ENCODE assay signal across 30 cellular contexts in the genomic region with DNA sequence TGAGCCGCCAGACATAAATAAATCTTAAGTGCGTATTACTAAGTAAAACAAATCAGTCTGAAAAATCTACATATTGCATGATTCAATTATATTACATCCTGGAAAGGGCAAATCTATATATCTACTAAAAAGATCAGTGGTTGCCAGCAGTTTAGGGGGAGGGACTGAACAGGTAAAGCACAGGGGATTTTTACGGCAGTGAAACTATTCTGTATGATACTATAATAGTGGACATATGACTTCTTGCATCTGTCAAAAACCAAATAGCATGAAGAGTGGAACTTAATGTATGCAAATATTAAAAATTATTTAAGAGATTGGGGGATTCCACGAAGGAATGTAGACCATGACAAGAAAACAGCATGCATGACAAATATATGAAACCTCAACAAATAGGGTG.
"Had no signal": no experiment of that assay in that cellular context is flagged by ENCODE, and none has a peak within 500 bp of the region (broad histone marks: within the 10 kb centered on the region; RNA-seq: fewer than 3 reads in every experiment).

No MANE protein-coding gene starts in this region.

- DNase-seq: activated CD4-positive, alpha-beta T cell treated with anti-CD3 and anti-CD28 coated beads, Interleukin-2, amount 10 ng/mL, durations not matched to agents 24 days and 14 days; activated CD4-positive, alpha-beta T cell treated with anti-CD3 and anti-CD28 coated beads, Interleukin-2, amount 50 U/mL, for 4 hours; activated CD8-positive, alpha-beta T cell treated with anti-CD3 and anti-CD28 coated beads for 36 hours; activated gamma-delta T cell; activated naive CD4-positive, alpha-beta T cell treated with Interleukin-2 at 50 U/mL for 16 hours; activated naive CD8-positive, alpha-beta T cell treated with anti-CD3 and anti-CD28 coated beads, Interleukin-2, amount 10 ng/mL, durations not matched to agents 7 days and 5 days; activated T-cell treated with anti-CD3 and anti-CD28 coated beads, Interleukin-2, amount 50 U/mL, for 1 hour; amygdala; Karpas-422; NCI-H1092; NCI-H1436 treated with DMSO at 0.1 percent for 48 hours; NCI-H1694 treated with DMSO at 0.1 percent for 48 hours; NCI-H2029; NCI-H345; NCI-H524 treated with DMSO at 0.1 percent for 48 hours; PC-9; SIG-M5; SW 1271; T-helper 1 cell; T-helper 2 cell; T1000; WERI-Rb-1 had no signal

- H3K27ac Mint-ChIP-seq: activated CD4-positive, alpha-beta T cell treated with anti-CD3 and anti-CD28 coated beads, Interleukin-2, amount 10 ng/mL, durations not matched to agents 24 days and 14 days; activated CD8-positive, alpha-beta T cell treated with anti-CD3 and anti-CD28 coated beads for 36 hours; activated naive CD4-positive, alpha-beta T cell treated with anti-CD3 and anti-CD28 coated beads, Interleukin-2, amount 50 U/mL, for 24 hours; activated naive CD8-positive, alpha-beta T cell treated with anti-CD3 and anti-CD28 coated beads, Interleukin-2, amount 10 ng/mL, durations not matched to agents 7 days and 5 days; activated T-helper 2 cell treated with anti-CD3 and anti-CD28 coated beads, Interferon-gamma antibody, Interleukin-2, Interleukin-4, amounts not matched to agents 10 μg/mL and 5 μg/mL and 100 μg/mL, durations not matched to agents 14 hours and 24 hours and 36 hours had no signal

- H3K4me2 ChIP-seq: PC-9 had no signal

- H3K27me3 Mint-ChIP-seq: activated CD4-positive, alpha-beta T cell treated with anti-CD3 and anti-CD28 coated beads, Interleukin-2, amount 10 ng/mL, durations not matched to agents 24 days and 14 days; activated CD8-positive, alpha-beta T cell treated with anti-CD3 and anti-CD28 coated beads for 36 hours; activated naive CD4-positive, alpha-beta T cell treated with anti-CD3 and anti-CD28 coated beads, Interleukin-2, amount 50 U/mL, for 24 hours; activated naive CD8-positive, alpha-beta T cell treated with anti-CD3 and anti-CD28 coated beads, Interleukin-2, amount 10 ng/mL, durations not matched to agents 7 days and 5 days; central memory CD8-positive, alpha-beta T cell had no signal

- H3K4me3 Mint-ChIP-seq: activated CD4-positive, alpha-beta T cell treated with anti-CD3 and anti-CD28 coated beads, Interleukin-2, amount 10 ng/mL, durations not matched to agents 24 days and 14 days; activated CD8-positive, alpha-beta T cell treated with anti-CD3 and anti-CD28 coated beads for 36 hours; activated naive CD4-positive, alpha-beta T cell treated with anti-CD3 and anti-CD28 coated beads, Interleukin-2, amount 50 U/mL, for 24 hours; activated naive CD8-positive, alpha-beta T cell treated with anti-CD3 and anti-CD28 coated beads, Interleukin-2, amount 10 ng/mL, durations not matched to agents 7 days and 5 days; central memory CD8-positive, alpha-beta T cell had no signal

- H3K9me3 ChIP-seq: ascending aorta had no signal

- H3K27ac ChIP-seq: ascending aorta, cardiac muscle cell, PC-9, RWPE1, WERI-Rb-1 had no signal

- H3K27me3 ChIP-seq: ascending aorta, cardiac muscle cell had no signal

- H3K4me1 Mint-ChIP-seq: activated naive CD8-positive, alpha-beta T cell treated with anti-CD3 and anti-CD28 coated beads, Interleukin-2, amount 10 ng/mL, durations not matched to agents 7 days and 5 days; central memory CD8-positive, alpha-beta T cell had no signal

- ATAC-seq: activated CD8-positive, alpha-beta T cell treated with anti-CD3 and anti-CD28 coated beads for 36 hours; Right ventricle myocardium inferior; SK-N-SH treated with all-trans-retinoic acid at 6 μM for 48 hours had no signal

- H3K4me3 ChIP-seq: ascending aorta, cardiac muscle cell, PC-9 had no signal

- H3K4me1 ChIP-seq: ascending aorta had no signal

- H3K36me3 ChIP-seq: WERI-Rb-1 had no signal

- H2AFZ ChIP-seq: PC-9 had no signal

- H3K9me3 Mint-ChIP-seq: activated CD4-positive, alpha-beta T cell treated with anti-CD3 and anti-CD28 coated beads, Interleukin-2, amount 10 ng/mL, durations not matched to agents 24 days and 14 days; activated CD8-positive, alpha-beta T cell treated with anti-CD3 and anti-CD28 coated beads for 36 hours; activated naive CD4-positive, alpha-beta T cell treated with anti-CD3 and anti-CD28 coated beads, Interleukin-2, amount 50 U/mL, for 24 hours; activated naive CD8-positive, alpha-beta T cell treated with anti-CD3 and anti-CD28 coated beads, Interleukin-2, amount 10 ng/mL, durations not matched to agents 7 days and 5 days; activated T-helper 2 cell treated with anti-CD3 and anti-CD28 coated beads, Interferon-gamma antibody, Interleukin-2, Interleukin-4, amounts not matched to agents 10 μg/mL and 5 μg/mL and 100 μg/mL, durations not matched to agents 14 hours and 24 hours and 36 hours; central memory CD8-positive, alpha-beta T cell had no signal
